Comparison of ENCODE assay signal across 10 cellular contexts in genomic region chr20:1335961-1336698, GRCh38. TPM values are rescaled to one million over a fixed set of nuclear protein-coding genes. Genes with fewer than 3 reads are reported as not detected.
DNase-seq lines count a peak whose midpoint lies in the region; ATAC-seq and TF ChIP-seq lines count a peak whose summit lies in the region.
"Had no signal": no experiment of that assay in that cellular context is flagged by ENCODE, and none has a peak within 500 bp of the region (broad histone marks: within the 10 kb centered on the region; RNA-seq: fewer than 3 reads in every experiment).

No MANE protein-coding gene starts in this region.

- no peak overlapping the region for H3K4me2 ChIP-seq in parathyroid adenoma (ENCODE audit: low read length)
- H3K4me2 ChIP-seq in SK-N-SH: no peak overlapping the region

- H3K4me1 ChIP-seq in CD8-positive, alpha-beta T cell (ENCODE audit: insufficient read depth, low read length): peaks cover 17% of the 10 kb centered on the region
- H3K4me1 ChIP-seq in endodermal cell (ENCODE audit: control insufficient read depth, insufficient read depth, low read length): no peaks in the 10 kb centered on the region
- H3K4me1 ChIP-seq in parathyroid adenoma: peaks cover 15% of the 10 kb centered on the region
- H3K4me1 ChIP-seq in SK-N-SH (ENCODE audit: control insufficient read depth in 1 of 2, insufficient read depth in 2 of 2, low read depth in 1 of 2, low read length in 1 of 2): no peaks in the 10 kb centered on the region; a peak in 1 of 4 replicates

- no peak for TF ChIP-seq RAD21 in SK-N-SH (IDR thresholded peaks at IDR 0.05; ENCODE audit: low read length)

- no peak for ATAC-seq in CD8-positive, alpha-beta T cell
- no peak for ATAC-seq in GM19023 (IDR thresholded peaks at IDR 0.05; ENCODE audit: unreplicated experiment)

- H4K20me1 ChIP-seq in SK-N-SH (ENCODE audit: insufficient read depth): 0 out of 2 replicates have a peak, but pooled peaks cover 6% of the 10 kb centered on the region

- H3K9me3 Mint-ChIP-seq in CD8-positive, alpha-beta T cell: no peaks in the 10 kb centered on the region
- H3K9me3 Mint-ChIP-seq in IgD-negative memory B cell (no peaks in the 10 kb centered on the region), endodermal cell (no peaks in the 10 kb centered on the region)
- H3K9me3 Mint-ChIP-seq: type B pancreatic cell had no signal

- H2AFZ ChIP-seq in parathyroid adenoma (no peak overlapping the region), SK-N-SH (ENCODE audit: low read depth) (no peak overlapping the region)

- no peak overlapping the region for H3K4me3 ChIP-seq in CD8-positive, alpha-beta T cell (ENCODE audit: low read depth, low read length)
- H3K4me3 ChIP-seq in endodermal cell (ENCODE audit: low read length): no peak overlapping the region
- H3K4me3 ChIP-seq in parathyroid adenoma (ENCODE audit: low read depth, low read length): no peak overlapping the region
- H3K4me3 ChIP-seq in SK-N-SH (ENCODE audit: low read depth in 2 of 2, low read length in 1 of 2): no peak overlapping the region

- peaks cover 27% of the 10 kb centered on the region for H3K4me1 Mint-ChIP-seq in CD8-positive, alpha-beta T cell (ENCODE audit: low read depth)
- H3K4me1 Mint-ChIP-seq in IgD-negative memory B cell (peaks cover 7 to 9% (median 8%) of the 10 kb centered on the region in 3 donors), endodermal cell (no peaks in the 10 kb centered on the region)

- H3K27ac Mint-ChIP-seq in CD8-positive, alpha-beta T cell: peak overlapping the region; percentile 92
- H3K27ac Mint-ChIP-seq in IgD-negative memory B cell: peak overlapping the region; percentile 58 to 95 (median 59)
- H3K27ac Mint-ChIP-seq in endodermal cell: no peak overlapping the region
- H3K27ac Mint-ChIP-seq: type B pancreatic cell had no signal

- CTCF ChIA-PET in CD8-positive, alpha-beta T cell (lab: Charles Lee): interaction anchor here (0.7 kb wide), 1 partner anchor 56 kb away, joined by 3 read pairs; no protein-coding TSS in a partner anchor
- CTCF ChIA-PET in SK-N-SH (lab: Yijun Ruan, JAX): no interaction called here

- no peak overlapping the region for H3K9ac ChIP-seq in endodermal cell (ENCODE audit: extremely low read depth, low read length, poor library complexity, severe bottlenecking)
- H3K9ac ChIP-seq in parathyroid adenoma: no peak overlapping the region
- no peak overlapping the region for H3K9ac ChIP-seq in SK-N-SH

- H3K79me2 ChIP-seq in parathyroid adenoma (peaks cover 17% of the 10 kb centered on the region), SK-N-SH (ENCODE audit: insufficient read depth) (peaks cover 35% of the 10 kb centered on the region; the same call in 1 of the 2 replicates)

- no peaks in the 10 kb centered on the region for H3F3A ChIP-seq in SK-N-SH (replicated peaks; ENCODE audit: insufficient read depth)

- no peaks in the 10 kb centered on the region for H3K36me3 ChIP-seq in CD8-positive, alpha-beta T cell (ENCODE audit: insufficient read depth, low read length)
- H3K36me3 ChIP-seq in endodermal cell (ENCODE audit: control insufficient read depth, insufficient read depth, low read length) (peaks cover 13% of the 10 kb centered on the region), parathyroid adenoma (ENCODE audit: control insufficient read depth, insufficient read depth, low read length) (no peaks in the 10 kb centered on the region), SK-N-SH (replicated peaks in 1 of 2; ENCODE audit: control insufficient read depth in 1 of 2, insufficient read depth in 2 of 2, low read length in 1 of 2) (peaks cover 10 to 22% of the 10 kb centered on the region in 2 experiments)

- no peak overlapping the region for H3K27ac ChIP-seq in CD8-positive, alpha-beta T cell (ENCODE audit: low read depth, low read length)
- H3K27ac ChIP-seq in endodermal cell (ENCODE audit: low read depth, low read length): no peak overlapping the region
- H3K27ac ChIP-seq in parathyroid adenoma: peak overlapping the region; percentile 70
- no peak overlapping the region for H3K27ac ChIP-seq in SK-N-SH (ENCODE audit: low read depth in 2 of 2, low read length in 1 of 2)

- no peak overlapping the region for H3K4me3 Mint-ChIP-seq in CD8-positive, alpha-beta T cell
- H3K4me3 Mint-ChIP-seq in IgD-negative memory B cell (no peak overlapping the region), endodermal cell (no peak overlapping the region)
- H3K4me3 Mint-ChIP-seq: type B pancreatic cell had no signal

- H3K9me3 ChIP-seq in CD8-positive, alpha-beta T cell (ENCODE audit: low read length): no peaks in the 10 kb centered on the region
- no peaks in the 10 kb centered on the region for H3K9me3 ChIP-seq in endodermal cell (ENCODE audit: control insufficient read depth, low read length)
- H3K9me3 ChIP-seq in parathyroid adenoma (ENCODE audit: control insufficient read depth, low read length): no peaks in the 10 kb centered on the region
- H3K9me3 ChIP-seq in SK-N-SH: no peaks in the 10 kb centered on the region

- peaks cover 31% of the 10 kb centered on the region for H3K36me3 Mint-ChIP-seq in CD8-positive, alpha-beta T cell
- H3K36me3 Mint-ChIP-seq in IgD-negative memory B cell: no peaks in the 10 kb centered on the region
- peaks cover 27% of the 10 kb centered on the region for H3K36me3 Mint-ChIP-seq in endodermal cell (ENCODE audit: low read depth)
- H3K36me3 Mint-ChIP-seq: type B pancreatic cell had no signal

- TF ChIP-seq CTCF in CD8-positive, alpha-beta T cell (IDR thresholded peaks at IDR 0.05): no peak
- TF ChIP-seq CTCF in endodermal cell (conservative IDR thresholded peaks at IDR 0.05): no peak
- no peak for TF ChIP-seq CTCF in parathyroid adenoma (IDR thresholded peaks at IDR 0.05)
- no peak for TF ChIP-seq CTCF in SK-N-SH (IDR thresholded peaks at IDR 0.05)

- POLR2A ChIA-PET in CD8-positive, alpha-beta T cell (lab: Charles Lee): interaction anchor here (1.0 kb wide), 1 partner anchor 54 kb away, joined by 3 read pairs; no protein-coding TSS in a partner anchor
- POLR2A ChIA-PET in SK-N-SH (lab: Yijun Ruan, JAX): no interaction called here

- TF ChIP-seq EP300 in SK-N-SH (IDR thresholded peaks at IDR 0.05; ENCODE audit: borderline replicate concordance in 1 of 2, low read depth in 1 of 2, low read length in 1 of 2): no peak

- H3K27me3 ChIP-seq in CD8-positive, alpha-beta T cell (ENCODE audit: insufficient read depth, low read length): no peaks in the 10 kb centered on the region
- H3K27me3 ChIP-seq in endodermal cell (ENCODE audit: control insufficient read depth, insufficient read depth, low read length, poor library complexity, severe bottlenecking) (no peaks in the 10 kb centered on the region), parathyroid adenoma (ENCODE audit: control insufficient read depth, insufficient read depth, low read length) (no peaks in the 10 kb centered on the region), SK-N-SH (ENCODE audit: insufficient read depth) (no peaks in the 10 kb centered on the region)

- H3K9me2 ChIP-seq in SK-N-SH: no peaks in the 10 kb centered on the region

- intact Hi-C loops in CD8-positive, alpha-beta T cell (cut with DNase I, micrococcal nuclease): no loop called here

- H3K27me3 Mint-ChIP-seq in CD8-positive, alpha-beta T cell (ENCODE audit: low read depth): no peaks in the 10 kb centered on the region
- H3K27me3 Mint-ChIP-seq in IgD-negative memory B cell (no peaks in the 10 kb centered on the region), endodermal cell (ENCODE audit: insufficient read depth) (no peaks in the 10 kb centered on the region)
- H3K27me3 Mint-ChIP-seq: type B pancreatic cell had no signal

- 94 to 95% methylated on average over 6 of the region's 6 CpGs for WGBS in endodermal cell (ENCODE audit: insufficient coverage in 1 of 2, insufficient read length in 1 of 2), 2 experiments
- WGBS in SK-N-SH (ENCODE audit: low lambda C conversion rate): 89% methylated on average over 5 of the region's 6 CpGs

- peak in 1 of 7 experiments; percentile 37 for DNase-seq in CD8-positive, alpha-beta T cell
- peak; percentile 30 for DNase-seq in endodermal cell
- no peak for DNase-seq in HT-29 (ENCODE audit: low spot score)
- no peak for DNase-seq in DMS 273 (lab: John Stamatoyannopoulos, UW; ENCODE audit: unreplicated experiment)
- no peak for DNase-seq in SK-N-SH
- DNase-seq: Karpas-422 had no signal

TF ChIP-seq in SK-N-SH, 30 proteins besides CTCF, POLR2A, EP300 and RAD21 (continues in another document):
- TF ChIP-seq FOXM1 (IDR thresholded peaks at IDR 0.05; ENCODE audit: low read depth) (no peak), TCF12 (IDR thresholded peaks at IDR 0.05) (no peak), JUND (IDR thresholded peaks at IDR 0.05) (no peak), MXI1 (IDR thresholded peaks at IDR 0.05; ENCODE audit: low read depth, low read length) (no peak), GATA2 (CRISPR knock-in tag; IDR thresholded peaks at IDR 0.05) (no peak), NRF1 (IDR thresholded peaks at IDR 0.05; ENCODE audit: low read depth, low read length) (no peak), USF2 (IDR thresholded peaks at IDR 0.05; ENCODE audit: borderline replicate concordance, low read depth, low read length) (no peak), POLR2AphosphoS5 (IDR thresholded peaks at IDR 0.05; ENCODE audit: low read depth, low read length) (no peak), RXRA (IDR thresholded peaks at IDR 0.05; ENCODE audit: borderline replicate concordance, low read depth) (no peak), GABPA (IDR thresholded peaks at IDR 0.05; ENCODE audit: low read depth) (no peak)

RNA-seq across cellular contexts. Expression of gene SDCBP2, which starts 7.2 kb away (rescaled TPM):
- 1 to 10 TPM; 1.2 TPM for total RNA-seq in CD8-positive, alpha-beta T cell
- polyA plus RNA-seq in IgD-negative memory B cell (0.91 TPM), SK-N-SH (2012; rRNA removed) (3.0 and 4.0 TPM in 2 replicates)
- 1 to 10 TPM; 1.5 to 5.1 TPM for total RNA-seq in endodermal cell
- polyA plus RNA-seq in endodermal cell (2013, experiment 1 of 2): 2.6 TPM
- 3.0 TPM for polyA plus RNA-seq in endodermal cell (2013, experiment 2 of 2)
- total RNA-seq in HT-29 (2014; rRNA removed; shearing (Covaris generic)): 19.1 and 22.4 TPM in 2 replicates
- 1.8 and 2.6 TPM in 2 replicates for polyA plus RNA-seq in SK-N-SH (2012; cell fraction: cytosol; rRNA removed)
- polyA plus RNA-seq in SK-N-SH (2012; cell fraction: nucleus; rRNA removed): 6.6 and 8.2 TPM in 2 replicates

RNA-seq across cellular contexts. Expression of gene FKBP1A, which starts 56.7 kb away (rescaled TPM):
- total RNA-seq in CD8-positive, alpha-beta T cell: 10 to 100 TPM; 34.0 to 36.8 TPM
- polyA plus RNA-seq in IgD-negative memory B cell: 36.1 TPM
- total RNA-seq in endodermal cell: 100 to 1,000 TPM; 181 to 185 TPM
- 175 TPM for polyA plus RNA-seq in endodermal cell (2013, experiment 1 of 2)
- 171 TPM for polyA plus RNA-seq in endodermal cell (2013, experiment 2 of 2)
- total RNA-seq in HT-29 (2014; rRNA removed; shearing (Covaris generic)): 86.3 and 91.6 TPM in 2 replicates
- polyA plus RNA-seq in SK-N-SH (2012; rRNA removed): 362 and 453 TPM in 2 replicates
- 418 and 470 TPM in 2 replicates for polyA plus RNA-seq in SK-N-SH (2012; cell fraction: cytosol; rRNA removed)
- polyA plus RNA-seq in SK-N-SH (2012; cell fraction: nucleus; rRNA removed): 119 and 151 TPM in 2 replicates
